In the genomic region with DNA sequence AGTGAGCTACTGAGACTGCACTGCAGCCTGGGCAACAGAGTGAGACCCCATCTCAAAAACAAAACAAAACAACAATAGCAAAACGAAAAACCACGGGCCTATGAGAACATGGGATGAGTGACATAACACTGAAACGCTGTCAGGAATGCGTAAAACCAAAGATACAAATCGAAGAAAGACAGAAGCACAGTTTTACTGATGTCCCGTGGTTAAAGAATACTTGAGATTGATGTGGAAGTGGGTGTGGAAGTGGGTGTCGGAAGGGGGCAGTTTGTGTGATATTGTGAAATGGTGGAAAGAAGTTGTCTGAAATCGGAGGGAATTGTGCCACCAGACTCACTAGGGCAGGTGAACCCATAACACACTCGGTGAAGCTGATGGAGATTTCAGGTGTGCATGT, we compare ENCODE assay signal across 32 cellular contexts. TPM values are rescaled to one million over a fixed set of nuclear protein-coding genes. Genes with fewer than 3 reads are reported as not detected.
"Had no signal": no experiment of that assay in that cellular context is flagged by ENCODE, and none has a peak within 500 bp of the region (broad histone marks: within the 10 kb centered on the region; RNA-seq: fewer than 3 reads in every experiment).

No MANE protein-coding gene starts in this region.

- DNase-seq: activated CD4-positive, alpha-beta T cell treated with anti-CD3 and anti-CD28 coated beads for 36 hours; activated CD4-positive, alpha-beta T cell treated with anti-CD3 and anti-CD28 coated beads, Interleukin-2, amount 10 ng/mL, durations not matched to agents 7 days and 5 days; activated CD4-positive, alpha-beta T cell treated with anti-CD3 and anti-CD28 coated beads, Interleukin-2, amount 50 U/mL, for 48 hours; activated CD8-positive, alpha-beta memory T cell treated with anti-CD3 and anti-CD28 coated beads for 24 hours; activated CD8-positive, alpha-beta memory T cell treated with anti-CD3 and anti-CD28 coated beads, Interleukin-2, amount 10 ng/mL, durations not matched to agents 7 days and 5 days; activated CD8-positive, alpha-beta memory T cell treated with anti-CD3 and anti-CD28 coated beads, Interleukin-2, amount 50 U/mL, for 48 hours; activated effector memory CD4-positive, alpha-beta T cell treated with anti-CD3 and anti-CD28 coated beads, Interleukin-2, amount 50 U/mL, for 16 hours; activated naive CD4-positive, alpha-beta T cell treated with Interleukin-2 at 50 U/mL for 16 hours; activated T-cell treated with anti-CD3 and anti-CD28 coated beads, Interleukin-2, amount 50 U/mL, for 72 hours; adrenal gland; body of pancreas; NCI-H1092 treated with DMSO at 0.1 percent for 48 hours; NCI-H1417 treated with DMSO at 0.1 percent for 48 hours; NCI-H1930; NCI-H345; NCI-H524 treated with DMSO at 0.1 percent for 48 hours; NK-92 treated with Interleukin-12 subunit alpha and Interleukin-12 subunit beta, amount 100 ng/mL, for 24 hours; PC-3; Peyer's patch; RPMI8226; SIG-M5; SW 1271; T-helper 1 cell; T-helper 2 cell; T-helper 9 cell; WERI-Rb-1 had no signal

- H3K36me3 ChIP-seq: adrenal gland, breast epithelium, Peyer's patch, WERI-Rb-1 had no signal

- FAIRE-seq: astrocyte had no signal

- H3K4me3 ChIP-seq: adrenal gland, body of pancreas, breast epithelium, Peyer's patch had no signal

- H3K27me3 ChIP-seq: adrenal gland, body of pancreas, breast epithelium, Peyer's patch had no signal

- ATAC-seq: activated CD4-positive, alpha-beta T cell treated with anti-CD3 and anti-CD28 coated beads for 36 hours; activated CD8-positive, alpha-beta memory T cell treated with anti-CD3 and anti-CD28 coated beads, Interleukin-2, amount 10 ng/mL, durations not matched to agents 7 days and 5 days; activated naive CD4-positive, alpha-beta T cell treated with anti-CD3 and anti-CD28 coated beads, Interleukin-2, amount 50 U/mL, for 72 hours; activated T-cell treated with anti-CD3 and anti-CD28 coated beads, Interleukin-2, amount 50 U/mL, for 72 hours; activated T-helper 17 cell treated with anti-CD3 and anti-CD28 coated beads, Interleukin-2, amount 50 U/mL, for 72 hours; body of pancreas; PC-3; Right ventricle myocardium inferior had no signal

- H3K27ac ChIP-seq: adrenal gland, body of pancreas, breast epithelium, Peyer's patch, WERI-Rb-1 had no signal

- H3K4me1 ChIP-seq: adrenal gland, body of pancreas, breast epithelium, Peyer's patch had no signal

- H3K9me3 ChIP-seq: adrenal gland, body of pancreas, breast epithelium, Peyer's patch had no signal

RNA-seq across cellular contexts. Expression of gene ST6GALNAC2, which starts 9.5 kb away (rescaled TPM):
- total RNA-seq: activated CD4-positive, alpha-beta T cell treated with anti-CD3 and anti-CD28 coated beads, Interleukin-2, amount 10 ng/mL, durations not matched to agents 7 days and 5 days; activated CD8-positive, alpha-beta memory T cell treated with anti-CD3 and anti-CD28 coated beads, Interleukin-2, amount 10 ng/mL, durations not matched to agents 7 days and 5 days; activated naive CD4-positive, alpha-beta T cell treated with anti-CD3 and anti-CD28 coated beads, Interleukin-2, amount 50 U/mL, for 72 hours had no signal

RNA-seq across cellular contexts. Expression of gene PRCD, which starts 36.3 kb away (rescaled TPM):
- total RNA-seq: activated CD4-positive, alpha-beta T cell treated with anti-CD3 and anti-CD28 coated beads for 36 hours; activated CD4-positive, alpha-beta T cell treated with anti-CD3 and anti-CD28 coated beads, Interleukin-2, amount 10 ng/mL, durations not matched to agents 7 days and 5 days; activated CD8-positive, alpha-beta memory T cell treated with anti-CD3 and anti-CD28 coated beads, Interleukin-2, amount 10 ng/mL, durations not matched to agents 7 days and 5 days; activated naive CD4-positive, alpha-beta T cell treated with anti-CD3 and anti-CD28 coated beads, Interleukin-2, amount 50 U/mL, for 72 hours; activated T-helper 17 cell treated with anti-CD3 and anti-CD28 coated beads, Interleukin-2, amount 50 U/mL, for 72 hours; NCI-H460 had no signal

RNA-seq across cellular contexts. Expression of gene CYGB, which starts 38.7 kb away (rescaled TPM):
- total RNA-seq: activated CD4-positive, alpha-beta T cell treated with anti-CD3 and anti-CD28 coated beads for 36 hours; activated CD4-positive, alpha-beta T cell treated with anti-CD3 and anti-CD28 coated beads, Interleukin-2, amount 10 ng/mL, durations not matched to agents 7 days and 5 days; activated CD8-positive, alpha-beta memory T cell treated with anti-CD3 and anti-CD28 coated beads, Interleukin-2, amount 10 ng/mL, durations not matched to agents 7 days and 5 days; activated naive CD4-positive, alpha-beta T cell treated with anti-CD3 and anti-CD28 coated beads, Interleukin-2, amount 50 U/mL, for 72 hours; activated T-helper 17 cell treated with anti-CD3 and anti-CD28 coated beads, Interleukin-2, amount 50 U/mL, for 72 hours had no signal
